ENCODE assay signal across 8 cellular contexts in genomic region chr2:37413911-37414469, GRCh38.
DNase-seq lines count a peak whose midpoint lies in the region; ATAC-seq and TF ChIP-seq lines count a peak whose summit lies in the region.
"Not testable (repeated sequence)": the region's sequence is repeated elsewhere in the genome, so short reads cannot be mapped to it uniquely, and the experiment has no call there.

No MANE protein-coding gene starts in this region.

- TF ChIP-seq EP300 in transverse colon (IDR thresholded peaks at IDR 0.05; ENCODE audit: low read depth), result not testable (repeated sequence)

- peak overlapping the region; percentile 58 for H2BK20ac ChIP-seq in IMR-90 (ENCODE audit: low read depth, low read length)

- not testable (repeated sequence) for TF ChIP-seq CTCF in IMR-90 (conservative IDR thresholded peaks at IDR 0.05; ENCODE audit: low read depth, low read length); body of pancreas (IDR thresholded peaks at IDR 0.05); left ventricle myocardium inferior (IDR thresholded peaks at IDR 0.05; ENCODE audit: borderline replicate concordance); transverse colon (IDR thresholded peaks at IDR 0.05)

- not testable (repeated sequence) for H3K36me3 ChIP-seq in IMR-90 (ENCODE audit: control insufficient read depth, insufficient read depth, low read length); body of pancreas (replicated peaks in 1 of 2; ENCODE audit: insufficient read depth in 1 of 2, low read depth in 2 of 2); left ventricle myocardium inferior; mesenchymal stem cell (ENCODE audit: control insufficient read depth in 1 of 2, insufficient read depth in 2 of 2, low read depth in 1 of 2, low read length in 2 of 2); rectal smooth muscle tissue (ENCODE audit: control insufficient read depth, insufficient read depth, low read length); transverse colon

- H3K23ac ChIP-seq in IMR-90 (ENCODE audit: low read depth, low read length); mesenchymal stem cell (ENCODE audit: low read length in 2 of 2): not testable (repeated sequence)

- H2AK5ac ChIP-seq in IMR-90 (ENCODE audit: low read depth, low read length), result peak overlapping the region; percentile 10; the same call in 1 of the 2 replicates
- not testable (repeated sequence) for H2AK5ac ChIP-seq in mesenchymal stem cell (ENCODE audit: low read length, severe bottlenecking)

- not testable (repeated sequence) for H3K9ac ChIP-seq in IMR-90 (ENCODE audit: low read depth, low read length); rectal smooth muscle tissue (ENCODE audit: low read length)
- H3K9ac ChIP-seq in mesenchymal stem cell (ENCODE audit: low read length), result peak overlapping the region; percentile 60

- H4K91ac ChIP-seq in IMR-90 (ENCODE audit: insufficient read depth, low read depth, low read length); mesenchymal stem cell (ENCODE audit: low read length): not testable (repeated sequence)

- not testable (repeated sequence) for H3K9me1 ChIP-seq in IMR-90 (ENCODE audit: insufficient read depth, low read length)

- not testable (repeated sequence) for TF ChIP-seq RAD21 in IMR-90 (IDR thresholded peaks at IDR 0.05; ENCODE audit: low read length)

- not testable (repeated sequence) for H3K18ac ChIP-seq in IMR-90 (ENCODE audit: low read depth, low read length)
- H3K18ac ChIP-seq in mesenchymal stem cell (ENCODE audit: low read depth in 1 of 2, low read length in 2 of 2), result peak overlapping the region; percentile 19 to 28

- H3K4me3 ChIP-seq in IMR-90 (ENCODE audit: insufficient read depth, low read depth, low read length); body of pancreas; left ventricle myocardium inferior; mesenchymal stem cell (ENCODE audit: insufficient read depth in 1 of 2, low read depth in 1 of 2, low read length in 2 of 2); rectal smooth muscle tissue (ENCODE audit: low read length); transverse colon: not testable (repeated sequence)

- TF ChIP-seq POLR2A in IMR-90 (IDR thresholded peaks at IDR 0.05; ENCODE audit: low read depth, low read length); body of pancreas (IDR thresholded peaks at IDR 0.05); transverse colon (IDR thresholded peaks at IDR 0.05): not testable (repeated sequence)

- ATAC-seq in GM18511 (IDR thresholded peaks at IDR 0.05; ENCODE audit: unreplicated experiment), result peak; percentile 11
- peak; percentile 5; the same call in 1 of the 2 replicates for ATAC-seq in IMR-90 (ENCODE audit: low read depth)
- peak; percentile 29 for ATAC-seq in SK-N-SH treated with all-trans-retinoic acid at 6 μM for 48 hours
- ATAC-seq in body of pancreas, result peak; percentile 12

- peak overlapping the region; percentile 8; the same call in 1 of the 3 replicates for H2BK15ac ChIP-seq in IMR-90 (ENCODE audit: low read depth, low read length)
- peak overlapping the region; percentile 44 for H2BK15ac ChIP-seq in mesenchymal stem cell (ENCODE audit: low read depth, poor library complexity, severe bottlenecking)

- H2AFZ ChIP-seq in IMR-90 (replicated peaks; ENCODE audit: low read length, poor library complexity); mesenchymal stem cell (ENCODE audit: low read depth, low read length): not testable (repeated sequence)

- not testable (repeated sequence) for H3K4me1 ChIP-seq in IMR-90 (ENCODE audit: control insufficient read depth, insufficient read depth, low read length); body of pancreas; left ventricle myocardium inferior; mesenchymal stem cell (ENCODE audit: control insufficient read depth, insufficient read depth, low read depth, low read length)
- H3K4me1 ChIP-seq in rectal smooth muscle tissue (ENCODE audit: control insufficient read depth, insufficient read depth, low read length) (peaks cover 13% of the 10 kb centered on the region), transverse colon (peaks cover 0 to 10% (median 2%) of the 10 kb centered on the region in 4 donors)

- not testable (repeated sequence) for H3K14ac ChIP-seq in IMR-90 (replicated peaks; ENCODE audit: low read depth, low read length); mesenchymal stem cell (ENCODE audit: low read length in 2 of 2)

- H2BK120ac ChIP-seq in IMR-90 (ENCODE audit: low read depth, low read length) (0 out of 2 replicates have a peak overlapping the region, but pooled peaks have one; percentile 65), mesenchymal stem cell (ENCODE audit: low read depth, low read length) (peak overlapping the region; percentile 99)

- not testable (repeated sequence) for H2AK9ac ChIP-seq in IMR-90 (replicated peaks; ENCODE audit: low read depth, low read length, poor library complexity)

- intact Hi-C loops in IMR-90 (cut with micrococcal nuclease), result loop anchor here (1.0 kb wide), 6 partner anchors 223 to 477 kb away; no protein-coding TSS in a partner anchor
- intact Hi-C loops in body of pancreas (cut with DNase I), result loop anchor here (5.0 kb wide), 1 partner anchor 423 kb away; no protein-coding TSS in a partner anchor
- intact Hi-C loops in left ventricle myocardium inferior (cut with micrococcal nuclease), result loop anchor here (5.0 kb wide), 1 partner anchor 463 kb away; no protein-coding TSS in a partner anchor
- intact Hi-C loops in transverse colon (cut with DNase I; ENCODE audit: low total_unique reads), result loop anchor here (5.0 kb wide), 2 partner anchors 418 to 463 kb away; no protein-coding TSS in a partner anchor

- POLR2A ChIA-PET in IMR-90 (lab: Charles Lee; ENCODE audit: unreplicated experiment), result interaction anchor here (0.6 kb wide), 3 partner anchors 230 to 386 kb away, joined by 3 to 8 read pairs (median 3); no protein-coding TSS in a partner anchor

- H4K5ac ChIP-seq in IMR-90 (ENCODE audit: low read depth, low read length), result not testable (repeated sequence)

- dilution Hi-C loops in IMR-90 (cut with HindIII; ENCODE audit: low sequenced_read_pairs, unreplicated experiment), result not testable (repeated sequence)

- H4K8ac ChIP-seq in IMR-90 (ENCODE audit: low read depth in 2 of 2, low read length in 2 of 2); mesenchymal stem cell (ENCODE audit: low read length): not testable (repeated sequence)

- in situ Hi-C loops in IMR-90 (cut with MboI; ENCODE audit: low sequenced_read_pairs), result loop anchor here (5.0 kb wide), 2 partner anchors 238 to 418 kb away; no protein-coding TSS in a partner anchor
- in situ Hi-C loops in transverse colon (cut with MboI; ENCODE audit: low pct_ligation_motif_present in 1 of 4, low pct_unique_long_range_greater_than_20kb in 1 of 4, low sequenced_read_pairs in 3 of 4), result loop anchor here in 2 of 4 donors (5.0 to 25.0 kb wide), 5 partner anchors 131 to 418 kb away; partner anchors contain the start of gene CDC42EP3 (in 2 of the 2)

- H3K4ac ChIP-seq in IMR-90 (ENCODE audit: low read depth, low read length), result peak overlapping the region; percentile 21; the same call in 1 of the 2 replicates
- peak overlapping the region; percentile 54 to 57 for H3K4ac ChIP-seq in mesenchymal stem cell (ENCODE audit: low read depth in 1 of 2, low read length in 2 of 2)

- DNase-seq in IMR-90, body of pancreas, left ventricle myocardium inferior, mesenchymal stem cell, transverse colon: not testable (repeated sequence)

- H3K4me2 ChIP-seq in IMR-90 (ENCODE audit: low read depth, low read length); mesenchymal stem cell (ENCODE audit: low read length, poor library complexity, severe bottlenecking): not testable (repeated sequence)

- H3K27me3 ChIP-seq in IMR-90 (ENCODE audit: control insufficient read depth, insufficient read depth, low read length); body of pancreas; left ventricle myocardium inferior (ENCODE audit: low read depth); mesenchymal stem cell (ENCODE audit: control insufficient read depth in 1 of 2, insufficient read depth in 1 of 2, low read length in 2 of 2); rectal smooth muscle tissue (ENCODE audit: control insufficient read depth, insufficient read depth, low read length); transverse colon: not testable (repeated sequence)

- H2BK5ac ChIP-seq in IMR-90 (ENCODE audit: low read depth, low read length, poor library complexity, severe bottlenecking); mesenchymal stem cell (ENCODE audit: low read depth, low read length, poor library complexity, severe bottlenecking): not testable (repeated sequence)

- not testable (repeated sequence) for H3K56ac ChIP-seq in IMR-90 (ENCODE audit: extremely low read depth, insufficient read depth, low read length)

- H2BK12ac ChIP-seq in mesenchymal stem cell (ENCODE audit: low read length in 2 of 2), result peak overlapping the region; percentile 10 to 86

- CTCF ChIA-PET in IMR-90 (lab: Yijun Ruan, JAX), result interaction anchor here (0.6 to 3.8 kb wide), 12 partner anchors 9 to 533 kb away, joined by 3 to 33 read pairs (median 4); no protein-coding TSS in a partner anchor

- H3K9me3 ChIP-seq in IMR-90 (ENCODE audit: control insufficient read depth, insufficient read depth, low read length); body of pancreas; left ventricle myocardium inferior (replicated peaks); mesenchymal stem cell (ENCODE audit: control insufficient read depth, low read length); transverse colon: not testable (repeated sequence)

- 83% methylated on average over 1 of the region's 4 CpGs; no CpG with 5 or more reads in 1 of the 2 experiments for WGBS in IMR-90 (ENCODE audit: extremely low coverage in 2 of 2, insufficient read length in 1 of 2), 2 experiments
- WGBS in body of pancreas, 2 donors, result 55% methylated on average over 4 of the region's 4 CpGs
- 80% methylated on average over 3 of the region's 4 CpGs for WGBS in mesenchymal stem cell
- WGBS in transverse colon (ENCODE audit: low coverage in 1 of 2), 2 donors, result 59 to 73% methylated on average over 2 to 4 of the region's 4 CpGs

- peaks cover 0 to 19% of the 10 kb centered on the region in 2 experiments; a peak in 1 of 4 replicates for H3K79me1 ChIP-seq in IMR-90 (ENCODE audit: low read depth in 1 of 2, low read length in 2 of 2)
- not testable (repeated sequence) for H3K79me1 ChIP-seq in mesenchymal stem cell (replicated peaks; ENCODE audit: low read length, poor library complexity, severe bottlenecking)

- not testable (repeated sequence) for H4K20me1 ChIP-seq in IMR-90 (ENCODE audit: insufficient read depth, low read length)

- not testable (repeated sequence) for H3K27ac ChIP-seq in IMR-90 (ENCODE audit: insufficient read depth, low read length); body of pancreas; mesenchymal stem cell (ENCODE audit: low read length, poor library complexity, severe bottlenecking)
- H3K27ac ChIP-seq in left ventricle myocardium inferior (replicated peaks) (peak overlapping the region; percentile 50), rectal smooth muscle tissue (ENCODE audit: low read depth, low read length) (peak overlapping the region; percentile 59), transverse colon (peak overlapping the region in 3 of 4 donors; percentile 34 to 46 (median 43))

- BruUV-seq in IMR-90 (replicated peaks; lab: Mats Ljungman, UMichigan), result not testable (repeated sequence)
